1 cellular context compared by ENCODE assay signal in genomic region chr17:19377602-19378415, GRCh38.
TF ChIP-seq lines count a peak whose summit lies in the region.

No MANE protein-coding gene starts in this region.

TF ChIP-seq in HEK293, 187 proteins besides CTCF, POLR2A, EP300 and RAD21 (continued from another document and continues in another):
- no peak; the same call in 1 of the 2 replicates for TF ChIP-seq PRDM10 (tag by site-specific recombination; IDR thresholded peaks at IDR 0.05)
- TF ChIP-seq ZNF660 (tag by site-specific recombination; IDR thresholded peaks at IDR 0.05): peak; percentile 83
- no peak for TF ChIP-seq ZNF280C (tag by site-specific recombination; IDR thresholded peaks at IDR 0.05)
- no peak for TF ChIP-seq ZNF571 (tag by site-specific recombination; IDR thresholded peaks at IDR 0.05)
- TF ChIP-seq, protein P1, sequence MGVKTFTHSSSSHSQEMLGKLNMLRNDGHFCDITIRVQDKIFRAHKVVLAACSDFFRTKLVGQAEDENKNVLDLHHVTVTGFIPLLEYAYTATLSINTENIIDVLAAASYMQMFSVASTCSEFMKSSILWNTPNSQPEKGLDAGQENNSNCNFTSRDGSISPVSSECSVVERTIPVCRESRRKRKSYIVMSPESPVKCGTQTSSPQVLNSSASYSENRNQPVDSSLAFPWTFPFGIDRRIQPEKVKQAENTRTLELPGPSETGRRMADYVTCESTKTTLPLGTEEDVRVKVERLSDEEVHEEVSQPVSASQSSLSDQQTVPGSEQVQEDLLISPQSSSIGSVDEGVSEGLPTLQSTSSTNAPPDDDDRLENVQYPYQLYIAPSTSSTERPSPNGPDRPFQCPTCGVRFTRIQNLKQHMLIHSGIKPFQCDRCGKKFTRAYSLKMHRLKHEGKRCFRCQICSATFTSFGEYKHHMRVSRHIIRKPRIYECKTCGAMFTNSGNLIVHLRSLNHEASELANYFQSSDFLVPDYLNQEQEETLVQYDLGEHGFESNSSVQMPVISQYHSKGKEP (tag by site-specific recombination; IDR thresholded peaks at IDR 0.05): 0 out of 2 replicates have a peak, but pooled peaks have one; percentile 12
- no peak for TF ChIP-seq MZF1 (tag by site-specific recombination; IDR thresholded peaks at IDR 0.05; ENCODE audit: borderline replicate concordance)
- TF ChIP-seq ZNF311 (tag by site-specific recombination; IDR thresholded peaks at IDR 0.05; ENCODE audit: borderline replicate concordance): no peak
- peak; percentile 99 for TF ChIP-seq SP2 (tag by site-specific recombination; IDR thresholded peaks at IDR 0.05)
- no peak; the same call in 1 of the 2 replicates for TF ChIP-seq ZNF366 (tag by site-specific recombination; conservative IDR thresholded peaks at IDR 0.05)
- peak; percentile 76 for TF ChIP-seq KLF10 (tag by site-specific recombination; IDR thresholded peaks at IDR 0.05)
- peak; percentile 73 for TF ChIP-seq ZXDB (tag by site-specific recombination; IDR thresholded peaks at IDR 0.05)
- no peak for TF ChIP-seq WT1 (tag by site-specific recombination; IDR thresholded peaks at IDR 0.05)
- no peak for TF ChIP-seq AEBP2 (tag by site-specific recombination; IDR thresholded peaks at IDR 0.05; ENCODE audit: borderline replicate concordance)
- no peak for TF ChIP-seq ZNF132 (tag by site-specific recombination; IDR thresholded peaks at IDR 0.05; ENCODE audit: borderline replicate concordance)
- no peak for TF ChIP-seq SCRT2 (tag by site-specific recombination; IDR thresholded peaks at IDR 0.05)
- peak; percentile 80 for TF ChIP-seq ZNF518A (tag by site-specific recombination; conservative IDR thresholded peaks at IDR 0.05; ENCODE audit: low read depth)
- no peak for TF ChIP-seq ZNF26 (tag by site-specific recombination; IDR thresholded peaks at IDR 0.05)
- TF ChIP-seq ZNF138 (tag by site-specific recombination; IDR thresholded peaks at IDR 0.05; ENCODE audit: borderline replicate concordance): no peak
- no peak for TF ChIP-seq ZNF560 (tag by site-specific recombination; IDR thresholded peaks at IDR 0.05; ENCODE audit: borderline replicate concordance)
- TF ChIP-seq ZNF37A (tag by site-specific recombination; IDR thresholded peaks at IDR 0.05): no peak
- no peak for TF ChIP-seq ZNF777 (tag by site-specific recombination; IDR thresholded peaks at IDR 0.05; ENCODE audit: borderline replicate concordance)
- no peak for TF ChIP-seq GLI2 (tag by site-specific recombination; IDR thresholded peaks at IDR 0.05; ENCODE audit: borderline replicate concordance, low read depth)
- TF ChIP-seq ZNF843 (tag by site-specific recombination; IDR thresholded peaks at IDR 0.05): no peak
- TF ChIP-seq PRDM1 (tag by site-specific recombination; IDR thresholded peaks at IDR 0.05): no peak
- TF ChIP-seq BCL6B (tag by site-specific recombination; IDR thresholded peaks at IDR 0.05): no peak
- TF ChIP-seq ZNF350 (tag by site-specific recombination; IDR thresholded peaks at IDR 0.05): no peak
- TF ChIP-seq, protein P2, sequence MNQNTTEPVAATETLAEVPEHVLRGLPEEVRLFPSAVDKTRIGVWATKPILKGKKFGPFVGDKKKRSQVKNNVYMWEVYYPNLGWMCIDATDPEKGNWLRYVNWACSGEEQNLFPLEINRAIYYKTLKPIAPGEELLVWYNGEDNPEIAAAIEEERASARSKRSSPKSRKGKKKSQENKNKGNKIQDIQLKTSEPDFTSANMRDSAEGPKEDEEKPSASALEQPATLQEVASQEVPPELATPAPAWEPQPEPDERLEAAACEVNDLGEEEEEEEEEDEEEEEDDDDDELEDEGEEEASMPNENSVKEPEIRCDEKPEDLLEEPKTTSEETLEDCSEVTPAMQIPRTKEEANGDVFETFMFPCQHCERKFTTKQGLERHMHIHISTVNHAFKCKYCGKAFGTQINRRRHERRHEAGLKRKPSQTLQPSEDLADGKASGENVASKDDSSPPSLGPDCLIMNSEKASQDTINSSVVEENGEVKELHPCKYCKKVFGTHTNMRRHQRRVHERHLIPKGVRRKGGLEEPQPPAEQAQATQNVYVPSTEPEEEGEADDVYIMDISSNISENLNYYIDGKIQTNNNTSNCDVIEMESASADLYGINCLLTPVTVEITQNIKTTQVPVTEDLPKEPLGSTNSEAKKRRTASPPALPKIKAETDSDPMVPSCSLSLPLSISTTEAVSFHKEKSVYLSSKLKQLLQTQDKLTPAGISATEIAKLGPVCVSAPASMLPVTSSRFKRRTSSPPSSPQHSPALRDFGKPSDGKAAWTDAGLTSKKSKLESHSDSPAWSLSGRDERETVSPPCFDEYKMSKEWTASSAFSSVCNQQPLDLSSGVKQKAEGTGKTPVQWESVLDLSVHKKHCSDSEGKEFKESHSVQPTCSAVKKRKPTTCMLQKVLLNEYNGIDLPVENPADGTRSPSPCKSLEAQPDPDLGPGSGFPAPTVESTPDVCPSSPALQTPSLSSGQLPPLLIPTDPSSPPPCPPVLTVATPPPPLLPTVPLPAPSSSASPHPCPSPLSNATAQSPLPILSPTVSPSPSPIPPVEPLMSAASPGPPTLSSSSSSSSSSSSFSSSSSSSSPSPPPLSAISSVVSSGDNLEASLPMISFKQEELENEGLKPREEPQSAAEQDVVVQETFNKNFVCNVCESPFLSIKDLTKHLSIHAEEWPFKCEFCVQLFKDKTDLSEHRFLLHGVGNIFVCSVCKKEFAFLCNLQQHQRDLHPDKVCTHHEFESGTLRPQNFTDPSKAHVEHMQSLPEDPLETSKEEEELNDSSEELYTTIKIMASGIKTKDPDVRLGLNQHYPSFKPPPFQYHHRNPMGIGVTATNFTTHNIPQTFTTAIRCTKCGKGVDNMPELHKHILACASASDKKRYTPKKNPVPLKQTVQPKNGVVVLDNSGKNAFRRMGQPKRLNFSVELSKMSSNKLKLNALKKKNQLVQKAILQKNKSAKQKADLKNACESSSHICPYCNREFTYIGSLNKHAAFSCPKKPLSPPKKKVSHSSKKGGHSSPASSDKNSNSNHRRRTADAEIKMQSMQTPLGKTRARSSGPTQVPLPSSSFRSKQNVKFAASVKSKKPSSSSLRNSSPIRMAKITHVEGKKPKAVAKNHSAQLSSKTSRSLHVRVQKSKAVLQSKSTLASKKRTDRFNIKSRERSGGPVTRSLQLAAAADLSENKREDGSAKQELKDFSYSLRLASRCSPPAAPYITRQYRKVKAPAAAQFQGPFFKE (tag by site-specific recombination; IDR thresholded peaks at IDR 0.05; ENCODE audit: borderline replicate concordance): no peak
- TF ChIP-seq ZFP3 (tag by site-specific recombination; IDR thresholded peaks at IDR 0.05; ENCODE audit: low read depth): no peak
- TF ChIP-seq ZNF510 (tag by site-specific recombination; IDR thresholded peaks at IDR 0.05; ENCODE audit: insufficient replicate concordance): no peak
- TF ChIP-seq RBAK (tag by site-specific recombination; IDR thresholded peaks at IDR 0.05): no peak
- TF ChIP-seq ZNF19 (tag by site-specific recombination; IDR thresholded peaks at IDR 0.05; ENCODE audit: low read depth): no peak
- TF ChIP-seq SP3 (tag by site-specific recombination; IDR thresholded peaks at IDR 0.05): peak; percentile 93
- no peak for TF ChIP-seq ZNF558 (tag by site-specific recombination; IDR thresholded peaks at IDR 0.05)
- TF ChIP-seq ZNF629 (tag by site-specific recombination; IDR thresholded peaks at IDR 0.05): peak; percentile 86
